Comparison of ENCODE assay signal across 16 cellular contexts in the genomic region with DNA sequence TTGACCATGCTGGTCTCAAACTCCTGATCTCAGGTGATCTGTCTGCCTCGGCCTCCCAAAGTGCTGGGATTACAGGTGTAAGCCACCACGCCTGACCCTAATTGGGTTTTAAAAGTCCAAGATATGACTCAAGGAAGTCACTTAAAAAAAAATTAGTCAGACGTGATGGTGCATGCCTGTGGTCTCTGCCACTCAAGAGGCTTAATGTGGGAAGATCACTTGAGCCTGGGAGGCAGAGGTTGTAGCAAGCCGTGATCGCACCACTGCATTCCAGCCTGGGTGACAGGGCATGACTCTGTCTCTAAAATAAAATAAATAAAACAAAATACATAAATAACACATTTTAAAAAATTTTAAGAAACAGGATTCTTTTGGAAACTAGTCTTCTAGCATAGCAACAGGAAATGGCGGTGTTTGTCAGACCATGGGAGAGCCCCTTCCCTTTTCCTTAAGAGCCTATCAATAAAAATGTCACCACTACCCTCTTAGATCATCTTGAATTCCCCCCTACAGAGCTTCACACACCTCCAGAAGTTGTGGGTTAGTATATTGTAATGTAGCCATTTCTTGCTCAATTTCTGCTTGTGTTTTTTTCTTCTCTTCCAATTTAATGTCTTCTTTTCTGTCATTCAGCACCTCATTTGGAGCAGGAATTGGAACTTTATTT. TPM values are rescaled to one million over a fixed set of nuclear protein-coding genes. Genes with fewer than 3 reads are reported as not detected.
A peak's percentile ranks its signal among the peaks of the same experiment; 100 is the strongest.
DNase-seq lines count a peak whose midpoint lies in the region; ATAC-seq and TF ChIP-seq lines count a peak whose summit lies in the region.
"Had no signal": no experiment of that assay in that cellular context is flagged by ENCODE, and none has a peak within 500 bp of the region (broad histone marks: within the 10 kb centered on the region; RNA-seq: fewer than 3 reads in every experiment).

No MANE protein-coding gene starts in this region.

- H3K36me3 Mint-ChIP-seq in activated T-helper 2 cell treated with anti-CD3 and anti-CD28 coated beads, Interferon-gamma antibody, Interleukin-2, Interleukin-4, amounts not matched to agents 10 μg/mL and 5 μg/mL and 100 μg/mL, durations not matched to agents 14 hours and 24 hours and 36 hours (ENCODE audit: low read depth) = peaks cover 61% of the 10 kb centered on the region
- H3K36me3 Mint-ChIP-seq in Calu3 (ENCODE audit: insufficient read depth, unreplicated experiment) = peaks cover 41% of the 10 kb centered on the region

- H3K27ac Mint-ChIP-seq in activated T-helper 2 cell treated with anti-CD3 and anti-CD28 coated beads, Interferon-gamma antibody, Interleukin-2, Interleukin-4, amounts not matched to agents 10 μg/mL and 5 μg/mL and 100 μg/mL, durations not matched to agents 14 hours and 24 hours and 36 hours = peak overlapping the region; percentile 42
- H3K27ac Mint-ChIP-seq in Calu3 (ENCODE audit: unreplicated experiment) = no peak overlapping the region

- H3K27me3 Mint-ChIP-seq in activated T-helper 2 cell treated with anti-CD3 and anti-CD28 coated beads, Interferon-gamma antibody, Interleukin-2, Interleukin-4, amounts not matched to agents 10 μg/mL and 5 μg/mL and 100 μg/mL, durations not matched to agents 14 hours and 24 hours and 36 hours (ENCODE audit: low read depth) = no peaks in the 10 kb centered on the region
- H3K27me3 Mint-ChIP-seq in Calu3 (ENCODE audit: unreplicated experiment) = no peaks in the 10 kb centered on the region
- H3K27me3 Mint-ChIP-seq: naive B cell had no signal

- H3K4me3 ChIP-seq in AG04450 (ENCODE audit: low read depth, low read length) (no peak overlapping the region), prostate gland (no peak overlapping the region)
- H3K4me3 ChIP-seq: BLaER1, upper lobe of left lung had no signal

- TF ChIP-seq POLR2A in prostate gland (IDR thresholded peaks at IDR 0.05) = no peak

- no peak for ATAC-seq in HG03354 (IDR thresholded peaks at IDR 0.05; ENCODE audit: poor library complexity, severe bottlenecking, unreplicated experiment)

- BruUV-seq in Calu3 (replicated peaks; lab: Mats Ljungman, UMichigan) = no TSS peak

- H3K4me3 Mint-ChIP-seq in activated T-helper 2 cell treated with anti-CD3 and anti-CD28 coated beads, Interferon-gamma antibody, Interleukin-2, Interleukin-4, amounts not matched to agents 10 μg/mL and 5 μg/mL and 100 μg/mL, durations not matched to agents 14 hours and 24 hours and 36 hours (ENCODE audit: low read depth) = no peak overlapping the region
- H3K4me3 Mint-ChIP-seq in Calu3 (ENCODE audit: low read depth, unreplicated experiment) = no peak overlapping the region
- H3K4me3 Mint-ChIP-seq: naive B cell had no signal

- no peaks in the 10 kb centered on the region for H3K27me3 ChIP-seq in AG04450 (ENCODE audit: control insufficient read depth, insufficient read depth, low read length)
- no peaks in the 10 kb centered on the region for H3K27me3 ChIP-seq in prostate gland (replicated peaks; ENCODE audit: insufficient read depth)
- H3K27me3 ChIP-seq: BLaER1, upper lobe of left lung had no signal

- peaks cover 10% of the 10 kb centered on the region for H3K4me1 Mint-ChIP-seq in activated T-helper 2 cell treated with anti-CD3 and anti-CD28 coated beads, Interferon-gamma antibody, Interleukin-2, Interleukin-4, amounts not matched to agents 10 μg/mL and 5 μg/mL and 100 μg/mL, durations not matched to agents 14 hours and 24 hours and 36 hours (ENCODE audit: low read depth)
- H3K4me1 Mint-ChIP-seq in Calu3 (ENCODE audit: low read depth, unreplicated experiment) = peaks cover 8% of the 10 kb centered on the region

- POLR2A ChIA-PET in AG04450 (lab: Yijun Ruan, JAX) = no interaction called here

- WGBS in prostate gland = 91% methylated on average over 6 of the region's 6 CpGs

- intact Hi-C loops in activated T-helper 2 cell treated with anti-CD3 and anti-CD28 coated beads, Interferon-gamma antibody, Interleukin-2, Interleukin-4, amounts not matched to agents 10 μg/mL and 5 μg/mL and 100 μg/mL, durations not matched to agents 14 hours and 24 hours and 36 hours (cut with micrococcal nuclease) = no loop called here
- intact Hi-C loops in prostate gland (cut with DNase I) (no loop called here), Calu3 (cut with micrococcal nuclease; ENCODE audit: unreplicated experiment) (no loop called here)

- H3K9me3 ChIP-seq in AG04450 (ENCODE audit: control insufficient read depth, insufficient read depth, low read length) = no peaks in the 10 kb centered on the region
- no peaks in the 10 kb centered on the region for H3K9me3 ChIP-seq in prostate gland
- H3K9me3 ChIP-seq: BLaER1, upper lobe of left lung had no signal

- no peak for TF ChIP-seq CTCF in AG04450 (IDR thresholded peaks at IDR 0.05; ENCODE audit: low read depth, low read length)
- no peak for TF ChIP-seq CTCF in prostate gland (IDR thresholded peaks at IDR 0.05)
- TF ChIP-seq CTCF in Calu3 (IDR thresholded peaks at IDR 0.05; ENCODE audit: unreplicated experiment) = no peak

- H3K4me1 ChIP-seq in prostate gland (replicated peaks) = no peaks in the 10 kb centered on the region

- DNase-seq in AG04450 (ENCODE audit: low read depth, low spot score) = no peak
- DNase-seq in HCEC 1CT = peak; percentile 41
- no peak for DNase-seq in activated T-helper 2 cell treated with anti-CD3 and anti-CD28 coated beads, Interferon-gamma antibody, Interleukin-2, Interleukin-4, amounts not matched to agents 10 μg/mL and 5 μg/mL and 100 μg/mL, durations not matched to agents 14 hours and 24 hours and 36 hours (ENCODE audit: low spot score)
- DNase-seq in iris pigment epithelial cell (ENCODE audit: low read depth) = peak; percentile 63
- DNase-seq in HUDEP-2 (lab: John Stamatoyannopoulos, UW; ENCODE audit: unreplicated experiment in 76 of 76) = no peak
- DNase-seq in prostate gland (ENCODE audit: low spot score) = no peak
- no peak for DNase-seq in Calu3
- DNase-seq: DMS53; effector memory CD4-positive, alpha-beta T cell; glutamatergic neuron; left cardiac atrium; naive B cell; stimulated activated CD4-positive, alpha-beta T cell treated with anti-CD3 and anti-CD28 coated beads, Interleukin-4, amount 100 ng/mL, for 1 hour; upper lobe of left lung had no signal

- H3K27ac ChIP-seq in AG04450 (ENCODE audit: low read depth, low read length) (peak overlapping the region; percentile 3), prostate gland (no peak overlapping the region)
- H3K27ac ChIP-seq: BLaER1, upper lobe of left lung had no signal

- CTCF ChIA-PET in AG04450 (lab: Charles Lee) (no interaction called here), Calu3 (lab: Charles Lee) (no interaction called here)

- H3K9me3 Mint-ChIP-seq in activated T-helper 2 cell treated with anti-CD3 and anti-CD28 coated beads, Interferon-gamma antibody, Interleukin-2, Interleukin-4, amounts not matched to agents 10 μg/mL and 5 μg/mL and 100 μg/mL, durations not matched to agents 14 hours and 24 hours and 36 hours = no peaks in the 10 kb centered on the region
- H3K9me3 Mint-ChIP-seq in Calu3 (ENCODE audit: low read depth, unreplicated experiment) = no peaks in the 10 kb centered on the region
- H3K9me3 Mint-ChIP-seq: naive B cell had no signal

- peaks cover 0 to 12% of the 10 kb centered on the region in 2 donors for H3K36me3 ChIP-seq in prostate gland

RNA-seq across cellular contexts. Expression of gene SFT2D3, which starts 20.1 kb away (rescaled TPM):
- polyA plus RNA-seq in AG04450 (2011; rRNA removed) = 4.3 and 5.3 TPM in 2 replicates
- 2.6 and 3.0 TPM in 2 replicates for polyA minus RNA-seq in AG04450 (2011; rRNA and poly(A)+ RNA removed)
- 4.5 and 5.9 TPM in 2 replicates for total RNA-seq in activated T-helper 2 cell treated with anti-CD3 and anti-CD28 coated beads, Interferon-gamma antibody, Interleukin-2, Interleukin-4, amounts not matched to agents 10 μg/mL and 5 μg/mL and 100 μg/mL, durations not matched to agents 14 hours and 24 hours and 36 hours
- total RNA-seq in prostate gland = 10 to 100 TPM; 14.8 to 22.2 TPM
- total RNA-seq in Calu3 (2022) = 8.7 and 9.3 TPM in 2 replicates

RNA-seq across cellular contexts. Expression of gene LIMS2, which starts 46.1 kb away (rescaled TPM):
- 6.3 and 8.7 TPM in 2 replicates for polyA plus RNA-seq in AG04450 (2011; rRNA removed)
- polyA minus RNA-seq in AG04450 (2011; rRNA and poly(A)+ RNA removed) = 11.4 and 15.3 TPM in 2 replicates
- 8.2 and 8.8 TPM in 2 replicates for total RNA-seq in activated T-helper 2 cell treated with anti-CD3 and anti-CD28 coated beads, Interferon-gamma antibody, Interleukin-2, Interleukin-4, amounts not matched to agents 10 μg/mL and 5 μg/mL and 100 μg/mL, durations not matched to agents 14 hours and 24 hours and 36 hours
- total RNA-seq in prostate gland = 10 to 100 TPM; 31.9 to 63.2 TPM
- total RNA-seq in Calu3 (2022) = 0.31 TPM in 1 of 2 replicates, not detected in the other

Comparison
In these comparisons a context has a peak if more than half of its experiments do, and no peak if none do; other contexts are left out.
1. DNase-seq: peak in HCEC 1CT (single experiment) and iris pigment epithelial cell (single experiment); none in AG04450 (single experiment), activated T-helper 2 cell treated with anti-CD3 and anti-CD28 coated beads, Interferon-gamma antibody, Interleukin-2, Interleukin-4, amounts not matched to agents 10 μg/mL and 5 μg/mL and 100 μg/mL, durations not matched to agents 14 hours and 24 hours and 36 hours (single experiment), HUDEP-2 (0 of 76), prostate gland (single experiment) and Calu3 (single experiment).